27 cellular contexts compared by ENCODE assay signal in genomic region chr11:42542336-42542735, GRCh38.
"Had no signal": no experiment of that assay in that cellular context is flagged by ENCODE, and none has a peak within 500 bp of the region (broad histone marks: within the 10 kb centered on the region; RNA-seq: fewer than 3 reads in every experiment).

No MANE protein-coding gene starts in this region.

- DNase-seq: stimulated activated CD4-positive, alpha-beta T cell treated with anti-CD3 and anti-CD28 coated beads, Interleukin-2, amount 100 ng/mL, for 48 hours; stimulated activated CD4-positive, alpha-beta T cell treated with anti-CD3 and anti-CD28 coated beads, Interleukin-4, amount 100 ng/mL, for 1 hour; stimulated activated CD4-positive, alpha-beta T cell treated with anti-CD3 and anti-CD28 coated beads, Interleukin-4, amount 100 ng/mL, for 24 hours; stimulated activated CD4-positive, alpha-beta T cell treated with anti-CD3 and anti-CD28 coated beads, Interleukin-4, amount 100 ng/mL, for 4 hours; stimulated activated CD8-positive, alpha-beta memory T cell treated with anti-CD3 and anti-CD28 coated beads, Interleukin-4, amount 100 ng/mL, for 48 hours; stimulated activated naive B cell treated with anti-CD40 and anti-IgM and Interleukin-4, amounts not matched to agents 10 μg/mL and 1 μg/mL and 100 μg/mL, for 72 hours; stimulated activated naive CD4-positive, alpha-beta T cell; stimulated activated naive CD8-positive, alpha-beta T cell treated with anti-CD3 and anti-CD28 coated beads, Interleukin-15, amount 100 ng/mL, for 72 hours; stimulated activated naive CD8-positive, alpha-beta T cell treated with anti-CD3 and anti-CD28 coated beads, Interleukin-15, Interleukin-2, amounts not matched to agents 100 U/mL and 50 U/mL, for 24 hours; stomach; substantia nigra; testis; thyroid gland; tibial artery; transverse colon; trophoblast cell; upper lobe of left lung; upper lobe of right lung; uterus had no signal

- ATAC-seq: stimulated activated effector memory CD8-positive, alpha-beta T cell treated with anti-CD3 and anti-CD28 coated beads, Interleukin-12 subunit alpha, Interleukin-12 subunit beta, amount 100 ng/mL, for 72 hours; stimulated activated memory B cell treated with anti-CD40 and anti-IgM and Interleukin-4, amounts not matched to agents 10 μg/mL and 1 μg/mL and 100 μg/mL, for 72 hours; stimulated activated naive B cell treated with anti-CD40 and anti-IgM and Interleukin-4, amounts not matched to agents 10 μg/mL and 1 μg/mL and 100 μg/mL, for 72 hours; stimulated activated naive CD8-positive, alpha-beta T cell treated with anti-CD3 and anti-CD28 coated beads, Interleukin-15, amount 100 ng/mL, for 72 hours; stimulated activated naive CD8-positive, alpha-beta T cell treated with anti-CD3 and anti-CD28 coated beads, Interleukin-15, Interleukin-2, amounts not matched to agents 100 U/mL and 50 U/mL, for 24 hours; upper lobe of right lung had no signal

- H3K36me3 ChIP-seq: stomach, suprapubic skin, thoracic aorta, thyroid gland, tibial artery, tibial nerve, transverse colon, upper lobe of left lung, upper lobe of right lung, uterus, vagina had no signal

- H3K9me3 ChIP-seq: stomach, suprapubic skin, testis, thoracic aorta, thyroid gland, tibial artery, transverse colon, upper lobe of left lung, upper lobe of right lung, uterus, vagina had no signal

- H3K27me3 ChIP-seq: stomach, suprapubic skin, testis, thyroid gland, tibial artery, tibial nerve, transverse colon, upper lobe of left lung, upper lobe of right lung, uterus, vagina had no signal

- H3K27ac ChIP-seq: stomach, suprapubic skin, testis, thoracic aorta, thyroid gland, tibial artery, tibial nerve, transverse colon, upper lobe of left lung, upper lobe of right lung, uterus, vagina had no signal

- H3K9me3 Mint-ChIP-seq: stimulated activated naive CD8-positive, alpha-beta T cell treated with anti-CD3 and anti-CD28 coated beads, Interleukin-15, Interleukin-2, amounts not matched to agents 100 ng/mL and 50 ng/mL, for 24 hours; type B pancreatic cell had no signal

- H3K4me1 ChIP-seq: stomach, suprapubic skin, testis, thyroid gland, tibial artery, tibial nerve, transverse colon, upper lobe of left lung, upper lobe of right lung, uterus, vagina had no signal

- H3K4me3 ChIP-seq: stomach, suprapubic skin, testis, thoracic aorta, thyroid gland, tibial artery, tibial nerve, transverse colon, upper lobe of left lung, upper lobe of right lung, uterus, vagina had no signal

- H3K4me1 Mint-ChIP-seq: stimulated activated effector memory CD8-positive, alpha-beta T cell treated with anti-CD3 and anti-CD28 coated beads, Interleukin-12 subunit alpha, Interleukin-12 subunit beta, amount 100 ng/mL, for 72 hours; stimulated activated memory B cell treated with anti-CD40 and anti-IgM and Interleukin-4, amounts not matched to agents 10 μg/mL and 1 μg/mL and 100 μg/mL, for 72 hours; stimulated activated naive B cell treated with anti-CD40 and anti-IgM and Interleukin-4, amounts not matched to agents 10 μg/mL and 1 μg/mL and 100 μg/mL, for 72 hours; stimulated activated naive CD8-positive, alpha-beta T cell treated with anti-CD3 and anti-CD28 coated beads, Interleukin-15, amount 100 ng/mL, for 72 hours had no signal

- H3K4me3 Mint-ChIP-seq: stimulated activated effector memory CD8-positive, alpha-beta T cell treated with anti-CD3 and anti-CD28 coated beads, Interleukin-12 subunit alpha, Interleukin-12 subunit beta, amount 100 ng/mL, for 72 hours; stimulated activated memory B cell treated with anti-CD40 and anti-IgM and Interleukin-4, amounts not matched to agents 10 μg/mL and 1 μg/mL and 100 μg/mL, for 72 hours; stimulated activated naive B cell treated with anti-CD40 and anti-IgM and Interleukin-4, amounts not matched to agents 10 μg/mL and 1 μg/mL and 100 μg/mL, for 72 hours; stimulated activated naive CD8-positive, alpha-beta T cell treated with anti-CD3 and anti-CD28 coated beads, Interleukin-15, amount 100 ng/mL, for 72 hours; stimulated activated naive CD8-positive, alpha-beta T cell treated with anti-CD3 and anti-CD28 coated beads, Interleukin-15, Interleukin-2, amounts not matched to agents 100 ng/mL and 50 ng/mL, for 24 hours; type B pancreatic cell had no signal

- H3K27ac Mint-ChIP-seq: stimulated activated effector memory CD8-positive, alpha-beta T cell treated with anti-CD3 and anti-CD28 coated beads, Interleukin-12 subunit alpha, Interleukin-12 subunit beta, amount 100 ng/mL, for 72 hours; stimulated activated memory B cell treated with anti-CD40 and anti-IgM and Interleukin-4, amounts not matched to agents 10 μg/mL and 1 μg/mL and 100 μg/mL, for 72 hours; stimulated activated naive B cell treated with anti-CD40 and anti-IgM and Interleukin-4, amounts not matched to agents 10 μg/mL and 1 μg/mL and 100 μg/mL, for 72 hours; stimulated activated naive CD8-positive, alpha-beta T cell treated with anti-CD3 and anti-CD28 coated beads, Interleukin-15, amount 100 ng/mL, for 72 hours; stimulated activated naive CD8-positive, alpha-beta T cell treated with anti-CD3 and anti-CD28 coated beads, Interleukin-15, Interleukin-2, amounts not matched to agents 100 ng/mL and 50 ng/mL, for 24 hours; type B pancreatic cell had no signal

- H3K27me3 Mint-ChIP-seq: stimulated activated memory B cell treated with anti-CD40 and anti-IgM and Interleukin-4, amounts not matched to agents 10 μg/mL and 1 μg/mL and 100 μg/mL, for 72 hours; stimulated activated naive B cell treated with anti-CD40 and anti-IgM and Interleukin-4, amounts not matched to agents 10 μg/mL and 1 μg/mL and 100 μg/mL, for 72 hours; stimulated activated naive CD8-positive, alpha-beta T cell treated with anti-CD3 and anti-CD28 coated beads, Interleukin-15, amount 100 ng/mL, for 72 hours; stimulated activated naive CD8-positive, alpha-beta T cell treated with anti-CD3 and anti-CD28 coated beads, Interleukin-15, Interleukin-2, amounts not matched to agents 100 ng/mL and 50 ng/mL, for 24 hours; type B pancreatic cell had no signal

- H3K36me3 Mint-ChIP-seq: stimulated activated effector memory CD8-positive, alpha-beta T cell treated with anti-CD3 and anti-CD28 coated beads, Interleukin-12 subunit alpha, Interleukin-12 subunit beta, amount 100 ng/mL, for 72 hours; stimulated activated memory B cell treated with anti-CD40 and anti-IgM and Interleukin-4, amounts not matched to agents 10 μg/mL and 1 μg/mL and 100 μg/mL, for 72 hours; stimulated activated naive B cell treated with anti-CD40 and anti-IgM and Interleukin-4, amounts not matched to agents 10 μg/mL and 1 μg/mL and 100 μg/mL, for 72 hours; type B pancreatic cell had no signal
